Comparison of ENCODE assay signal across 18 cellular contexts in the genomic region with DNA sequence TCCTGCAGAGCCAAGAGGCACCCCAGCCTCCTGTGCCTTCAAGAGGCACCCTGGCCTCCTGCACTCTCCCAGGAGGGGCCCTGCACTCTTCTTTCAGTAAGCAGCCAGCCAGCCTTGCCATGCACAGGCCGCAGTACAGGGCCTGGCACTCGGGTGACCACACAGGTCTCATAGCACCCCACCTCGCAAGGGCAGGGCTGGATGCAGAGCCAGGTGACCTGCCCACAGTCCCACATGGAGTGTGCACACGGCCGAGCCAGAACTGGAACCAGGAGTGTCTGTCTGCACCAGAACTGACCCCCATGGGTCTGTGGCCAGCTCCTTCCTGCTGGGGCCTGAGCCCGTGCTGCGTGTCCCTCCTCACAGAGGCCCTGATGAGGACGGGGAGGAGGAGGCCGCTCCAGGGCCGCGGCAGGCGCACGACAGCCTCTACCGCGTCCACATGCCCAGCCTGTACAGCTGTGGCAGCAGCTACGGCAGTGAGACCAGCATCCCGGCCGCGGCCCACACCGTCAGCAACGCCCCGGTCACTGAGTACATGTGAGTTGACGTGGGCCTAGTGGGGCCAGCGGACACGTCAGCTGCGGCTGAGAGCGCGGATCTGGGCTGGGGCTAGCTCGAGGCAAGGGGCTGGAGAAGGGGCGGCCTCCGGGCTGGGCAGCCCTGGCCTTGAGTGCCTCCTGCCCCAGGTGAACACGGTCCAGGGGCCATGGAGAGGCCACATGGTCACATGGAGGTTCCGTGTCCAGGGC. TPM values are rescaled to one million over a fixed set of nuclear protein-coding genes. Genes with fewer than 3 reads are reported as not detected.
DNase-seq lines count a peak whose midpoint lies in the region; ATAC-seq, FAIRE-seq and TF ChIP-seq lines count a peak whose summit lies in the region.
"Had no signal": no experiment of that assay in that cellular context is flagged by ENCODE, and none has a peak within 500 bp of the region (broad histone marks: within the 10 kb centered on the region; RNA-seq: fewer than 3 reads in every experiment).

No MANE protein-coding gene starts in this region.

- in situ Hi-C loops in HepG2 (cut with HindIII; ENCODE audit: extremely low pct_ligation_motif_present, low pct_unique_long_range_greater_than_20kb): no loop called here
- in situ Hi-C loops in mammary epithelial cell (cut with MboI; ENCODE audit: low sequenced_read_pairs in 2 of 2): no loop called here

- no peak overlapping the region for H3K14ac ChIP-seq in H1 (ENCODE audit: insufficient read length)

- H3K9me3 ChIP-seq in NT2/D1 (ENCODE audit: insufficient read depth, low read length) (no peaks in the 10 kb centered on the region), H1 (ENCODE audit: insufficient read depth in 2 of 2, low read depth in 1 of 2, low read length in 1 of 2) (no peaks in the 10 kb centered on the region), HepG2 (ENCODE audit: low read length) (no peaks in the 10 kb centered on the region), mammary epithelial cell (replicated peaks; ENCODE audit: insufficient read depth, low read length) (no peaks in the 10 kb centered on the region)
- H3K9me3 ChIP-seq: BLaER1 treated with 17β-estradiol and CSF1 and Interleukin-3, amounts not matched to agents 10 nM and 100 nM had no signal

- H3K27me3 ChIP-seq in NT2/D1 (ENCODE audit: insufficient read depth, insufficient read length) (no peaks in the 10 kb centered on the region), H1 (replicated peaks in 1 of 4; ENCODE audit: control insufficient read depth in 3 of 4, extremely low read depth in 1 of 4, insufficient read depth in 3 of 4, low read length in 3 of 4) (no peaks in the 10 kb centered on the region; a peak in 2 of 7 replicates), HepG2 (ENCODE audit: control insufficient read depth in 1 of 2, insufficient read depth in 2 of 2, low read length in 2 of 2) (no peaks in the 10 kb centered on the region), mammary epithelial cell (ENCODE audit: insufficient read depth, low read length) (no peaks in the 10 kb centered on the region)
- H3K27me3 ChIP-seq: BLaER1 treated with 17β-estradiol and CSF1 and Interleukin-3, amounts not matched to agents 10 nM and 100 nM had no signal

- no peak for TF ChIP-seq POLR2A in H1 (IDR thresholded peaks at IDR 0.05; ENCODE audit: control extremely low read depth in 1 of 2, low read depth in 2 of 2, low read length in 2 of 2)
- TF ChIP-seq POLR2A in HepG2 (IDR thresholded peaks at IDR 0.05; ENCODE audit: insufficient read depth in 1 of 2, low read depth in 2 of 2, low read length in 2 of 2): no peak

- H4K5ac ChIP-seq in H1 (ENCODE audit: insufficient read length, low read depth, low read length): no peak overlapping the region

- no peak overlapping the region for H3K18ac ChIP-seq in H1 (ENCODE audit: extremely low read depth, low read length)

- TF ChIP-seq CTCF in H1 (IDR thresholded peaks at IDR 0.05; ENCODE audit: control extremely low read depth in 1 of 3, insufficient read depth in 1 of 3, low read depth in 1 of 3, low read length in 3 of 3) (no peak), HepG2 (CRISPR knock-in tag; IDR thresholded peaks at IDR 0.05) (no peak), mammary epithelial cell (conservative IDR thresholded peaks at IDR 0.05 in 1 of 2, IDR thresholded peaks at IDR 0.05 in 1 of 2; ENCODE audit: extremely low read depth in 1 of 2, insufficient read depth in 1 of 2, low read depth in 1 of 2, low read length in 2 of 2) (no peak)

- TF ChIP-seq EP300 in H1 (IDR thresholded peaks at IDR 0.05; ENCODE audit: borderline replicate concordance in 1 of 2, low read depth in 2 of 2, low read length in 2 of 2) (no peak), HepG2 (IDR thresholded peaks at IDR 0.05; ENCODE audit: low read depth in 2 of 2, low read length in 2 of 2) (no peak), HepG2 (CRISPR knock-in tag; IDR thresholded peaks at IDR 0.05; ENCODE audit: borderline replicate concordance) (no peak)

- H3K23ac ChIP-seq in H1 (ENCODE audit: insufficient read length): no peak overlapping the region

- no peak overlapping the region for H4K91ac ChIP-seq in H1 (replicated peaks; ENCODE audit: insufficient read length, low read length)

- H3K27ac ChIP-seq in H1 (ENCODE audit: low read depth, low read length) (no peak overlapping the region), HepG2 (ENCODE audit: extremely low read length, insufficient read depth, low read length) (no peak overlapping the region), mammary epithelial cell (ENCODE audit: insufficient read depth, low read depth, low read length) (no peak overlapping the region)
- H3K27ac ChIP-seq: BLaER1 treated with 17β-estradiol and CSF1 and Interleukin-3, amounts not matched to agents 10 nM and 100 nM had no signal

- no peak overlapping the region for H2BK120ac ChIP-seq in H1 (replicated peaks; ENCODE audit: low read depth, low read length)

- H3K79me1 ChIP-seq in H1 (ENCODE audit: low read depth, low read length): peaks cover 3% of the 10 kb centered on the region; the same call in 1 of the 2 replicates

- dilution Hi-C loops in mammary epithelial cell (cut with HindIII; ENCODE audit: low sequenced_read_pairs): no loop called here

- no peak for ATAC-seq in HepG2
- ATAC-seq: GM12878, GM23338 had no signal

- H3K36me3 ChIP-seq in NT2/D1 (ENCODE audit: insufficient read depth, insufficient read length, low read length) (peaks cover 92% of the 10 kb centered on the region), H1 (ENCODE audit: control insufficient read depth in 2 of 4, insufficient read depth in 4 of 4, low read length in 3 of 4) (peaks cover 9 to 38% (median 17%) of the 10 kb centered on the region in 4 experiments; a peak in 7 of 8 replicates), HepG2 (replicated peaks in 1 of 2; ENCODE audit: control insufficient read depth in 1 of 2, insufficient read depth in 2 of 2, low read length in 2 of 2) (peaks cover 23 to 40% of the 10 kb centered on the region in 2 experiments), mammary epithelial cell (ENCODE audit: insufficient read depth, low read length) (no peaks in the 10 kb centered on the region)

- H2AFZ ChIP-seq in H1 (ENCODE audit: low read length) (no peak overlapping the region), HepG2 (ENCODE audit: low read length) (no peak overlapping the region), mammary epithelial cell (ENCODE audit: low read depth, low read length) (no peak overlapping the region)
- H2AFZ ChIP-seq: GM23338 had no signal

- H2AK5ac ChIP-seq in H1 (ENCODE audit: low read depth, low read length): no peak overlapping the region

- intact Hi-C loops in HepG2 (cut with micrococcal nuclease; ENCODE audit: unreplicated experiment) (no loop called here), mammary epithelial cell (cut with micrococcal nuclease) (no loop called here)

- no peak overlapping the region for H2BK5ac ChIP-seq in H1 (ENCODE audit: low read depth, low read length)

- H3K56ac ChIP-seq in H1 (replicated peaks; ENCODE audit: insufficient read length, low read depth, low read length): no peak overlapping the region

- no peak overlapping the region for H2BK12ac ChIP-seq in H1 (ENCODE audit: low read depth, low read length)

- no peak overlapping the region for H2BK15ac ChIP-seq in H1 (ENCODE audit: low read length)

- peaks cover 5% of the 10 kb centered on the region; the same call in 1 of the 2 replicates for H3K23me2 ChIP-seq in H1 (ENCODE audit: low read depth, low read length)

- H3K9ac ChIP-seq in NT2/D1 (ENCODE audit: insufficient read length, low read depth) (peak overlapping the region; percentile 56), H1 (replicated peaks in 1 of 4; ENCODE audit: extremely low read depth in 1 of 4, low read depth in 3 of 4, low read length in 3 of 4) (no peak overlapping the region), HepG2 (ENCODE audit: insufficient read depth, low read depth, low read length) (no peak overlapping the region), mammary epithelial cell (ENCODE audit: insufficient read depth, low read length) (no peak overlapping the region)

- TF ChIP-seq RAD21 in H1 (IDR thresholded peaks at IDR 0.05 in 1 of 2, conservative IDR thresholded peaks at IDR 0.05 in 1 of 2; ENCODE audit: low read depth in 2 of 2, low read length in 2 of 2): no peak
- TF ChIP-seq RAD21 in HepG2 (CRISPR knock-in tag; IDR thresholded peaks at IDR 0.05): no peak

- H3K4me3 ChIP-seq in NT2/D1 (ENCODE audit: insufficient read length, low read depth): no peak overlapping the region
- no peak overlapping the region for H3K4me3 ChIP-seq in H1 (ENCODE audit: extremely low read depth in 1 of 4, insufficient read depth in 2 of 4, low read depth in 3 of 4, low read length in 4 of 4)
- H3K4me3 ChIP-seq in HepG2 (replicated peaks in 1 of 3; ENCODE audit: insufficient read depth in 1 of 3, low read depth in 2 of 3, low read length in 3 of 3): no peak overlapping the region
- H3K4me3 ChIP-seq in mammary epithelial cell (replicated peaks in 1 of 3; ENCODE audit: insufficient read depth in 1 of 3, low read depth in 2 of 3, low read length in 3 of 3): no peak overlapping the region
- H3K4me3 ChIP-seq: BLaER1 treated with 17β-estradiol and CSF1 and Interleukin-3, amounts not matched to agents 10 nM and 100 nM; GM12878; GM23338 had no signal

- H4K8ac ChIP-seq in H1 (ENCODE audit: extremely low read depth, insufficient read depth, low read length): no peak overlapping the region

- BruUV-seq in HepG2 (replicated peaks; lab: Mats Ljungman, UMichigan): no TSS peak
- no TSS peak for BruUV-seq in mammary epithelial cell (replicated peaks; lab: Mats Ljungman, UMichigan)

- POLR2A ChIA-PET in H1 (lab: Charles Lee; ENCODE audit: partially characterized antibody): interaction anchor here (1.5 to 5.1 kb wide), 4 partner anchors 9 to 26 kb away, joined by 5 to 20 read pairs (median 9); a partner anchor contains a TSS
- POLR2A ChIA-PET in HepG2 (lab: Yijun Ruan, JAX): no interaction called here

- WGBS in H1 (ENCODE audit: extremely low coverage in 1 of 2, insufficient coverage in 1 of 2, insufficient read length in 1 of 2, insufficient replicate concordance in 2 of 2, low coverage in 1 of 2, low lambda C conversion rate in 2 of 2, missing lambda C conversion rate in 1 of 2), 2 experiments: 96% methylated on average over 25 of the region's 33 CpGs; no CpG with 5 or more reads in 1 of the 2 experiments
- WGBS in HepG2 (ENCODE audit: low lambda C conversion rate): 97% methylated on average over 20 of the region's 33 CpGs
- WGBS in mammary epithelial cell (ENCODE audit: low coverage, missing lambda C conversion rate): 93% methylated on average over 19 of the region's 33 CpGs

- DNase-seq in NT2/D1 (ENCODE audit: low read depth, low spot score) (no peak), H1 (ENCODE audit: low read depth in 1 of 2, low spot score in 2 of 2) (no peak), HepG2 (ENCODE audit: low spot score) (no peak), urothelium cell line (ENCODE audit: low spot score) (no peak), iPS-NIHi7 (ENCODE audit: extremely low spot score) (no peak), NCI-H226 (no peak), mammary epithelial cell (no peak)
- DNase-seq: COR-L47, DMS 273 treated with DMSO at 0.1 percent for 48 hours, DMS53, DND-41, EL, H9 had no signal

- H3K79me2 ChIP-seq in H1 (ENCODE audit: control insufficient read depth in 1 of 2, insufficient read depth in 2 of 2, low read length in 2 of 2) (no peaks in the 10 kb centered on the region), HepG2 (ENCODE audit: insufficient read depth, low read length) (no peaks in the 10 kb centered on the region), mammary epithelial cell (ENCODE audit: insufficient read depth, low read length) (no peaks in the 10 kb centered on the region)

- FAIRE-seq in H1 (lab: Jason Lieb, UNC) (no peak), HepG2 (lab: Jason Lieb, UNC) (no peak), urothelium cell line (lab: Jason Lieb, UNC) (peak; percentile 96)
- FAIRE-seq: GM12878, GM19239 had no signal

- no peak overlapping the region for H2BK20ac ChIP-seq in H1 (ENCODE audit: low read length)

- H3K4me2 ChIP-seq in H1 (ENCODE audit: insufficient read depth in 1 of 2, low read depth in 2 of 2, low read length in 2 of 2): no peak overlapping the region
- H3K4me2 ChIP-seq in HepG2 (ENCODE audit: low read depth, low read length): no peak overlapping the region
- H3K4me2 ChIP-seq in mammary epithelial cell (ENCODE audit: insufficient read depth, low read depth, low read length): no peak overlapping the region
- H3K4me2 ChIP-seq: GM23338 had no signal

- H3K4me1 ChIP-seq in NT2/D1 (ENCODE audit: insufficient read depth, insufficient read length) (peaks cover 5% of the 10 kb centered on the region), H1 (replicated peaks in 1 of 4; ENCODE audit: control insufficient read depth in 3 of 4, insufficient read depth in 4 of 4, low read length in 3 of 4) (no peaks in the 10 kb centered on the region), HepG2 (ENCODE audit: insufficient read depth, low read length) (peaks cover 8% of the 10 kb centered on the region), mammary epithelial cell (ENCODE audit: insufficient read depth, low read length) (no peaks in the 10 kb centered on the region)

- CTCF ChIA-PET in H1 (lab: Charles Lee; ENCODE audit: partially characterized antibody) (interaction anchor here (0.6 to 4.0 kb wide), 7 partner anchors 7 to 90 kb away, joined by 3 to 27 read pairs (median 6); no protein-coding TSS in a partner anchor), HepG2 (lab: Yijun Ruan, JAX; ENCODE audit: low intra/inter-chr PET ratio, low total read pairs) (no interaction called here), mammary epithelial cell (lab: Charles Lee; ENCODE audit: low non-redundant PET) (no interaction called here)

- no peak overlapping the region for H3K4ac ChIP-seq in H1 (replicated peaks; ENCODE audit: insufficient read length, low read depth, low read length)

- H4K20me1 ChIP-seq in H1 (replicated peaks in 1 of 2; ENCODE audit: control insufficient read depth in 1 of 2, insufficient read depth in 2 of 2, low read length in 2 of 2): peaks cover 0 to 22% of the 10 kb centered on the region in 2 experiments
- H4K20me1 ChIP-seq in HepG2 (ENCODE audit: insufficient read depth, low read length): peaks cover 7% of the 10 kb centered on the region; the same call in 1 of the 2 replicates
- H4K20me1 ChIP-seq in mammary epithelial cell (ENCODE audit: insufficient read depth, low read length): no peaks in the 10 kb centered on the region

RNA-seq across cellular contexts. Expression of a gene that starts 26.3 kb away (rescaled TPM):
- 169 and 172 TPM in 2 replicates for total RNA-seq in H1 (2021; fragmentation: NEBNext Ultra II Directional; extraction: Animal tissue kit (Norgen Biotek cat#: 25700))
- polyA plus RNA-seq in H1 (2011; rRNA removed) (66.2 and 122 TPM in 2 replicates), HepG2 (2011; rRNA removed) (50.0 and 80.3 TPM in 2 replicates), mammary epithelial cell (25.9 TPM)
- polyA plus RNA-seq in H1 (2011; cell fraction: cytosol; rRNA removed): 46.4 TPM
- 147 TPM for polyA plus RNA-seq in H1 (2011; cell fraction: nucleus; rRNA removed)
- polyA plus RNA-seq in H1 (2012, experiment 1 of 2): 68.1 to 127 TPM (median 115 TPM) in 4 replicates
- 102 TPM for polyA plus RNA-seq in H1 (2012, experiment 2 of 2)
- 175 TPM for polyA plus RNA-seq in H1 (2013, experiment 1 of 2)
- polyA plus RNA-seq in H1 (2013, experiment 2 of 2): 184 TPM
- 41.7 and 42.6 TPM in 2 replicates for polyA minus RNA-seq in H1 (2011; rRNA and poly(A)+ RNA removed)
- polyA minus RNA-seq in H1 (2011; cell fraction: cytosol; rRNA and poly(A)+ RNA removed): 87.8 TPM
- polyA minus RNA-seq in H1 (2011; cell fraction: nucleus; rRNA and poly(A)+ RNA removed): 79.3 TPM
- total RNA-seq in HepG2 (2016; rRNA removed; fragmentation: Illumina TruSeq; extraction: Trizol) (21.5 and 26.3 TPM in 2 replicates), mammary epithelial cell (10 to 100 TPM; 13.2 to 45.8 TPM)
- total RNA-seq in HepG2 (2016; cell fraction: cytosol; rRNA removed; fragmentation: Illumina TruSeq; extraction: Trizol; ENCODE audit: low read depth): 11.5 and 11.7 TPM in 2 replicates
- 19.4 and 28.8 TPM in 2 replicates for total RNA-seq in HepG2 (2016; cell fraction: insoluble cytoplasmic fraction; rRNA removed; fragmentation: Illumina TruSeq; extraction: Trizol)
- 34.4 and 35.6 TPM in 2 replicates for total RNA-seq in HepG2 (2016; cell fraction: membrane; rRNA removed; fragmentation: Illumina TruSeq; extraction: Trizol)
- 37.1 and 45.0 TPM in 2 replicates for total RNA-seq in HepG2 (2016; cell fraction: nucleus; rRNA removed; fragmentation: Illumina TruSeq; extraction: Trizol)
- 48.3 and 72.3 TPM in 2 replicates for polyA plus RNA-seq in HepG2 (2011; cell fraction: cytosol; rRNA removed)
- 227 and 315 TPM in 2 replicates for polyA plus RNA-seq in HepG2 (2011; cell fraction: nucleus; rRNA removed)
- 90.1 and 104 TPM in 2 replicates for polyA plus RNA-seq in HepG2 (2012)
- 11.1 and 11.5 TPM in 2 replicates for polyA plus RNA-seq in HepG2 (2016; cell fraction: cytosol; fragmentation: Illumina TruSeq; extraction: Trizol; ENCODE audit: low read depth)
- polyA plus RNA-seq in HepG2 (2016; cell fraction: insoluble cytoplasmic fraction; fragmentation: Illumina TruSeq; extraction: Trizol; ENCODE audit: low read depth): 52.7 and 63.6 TPM in 2 replicates
- polyA plus RNA-seq in HepG2 (2016; cell fraction: membrane; fragmentation: Illumina TruSeq; extraction: Trizol; ENCODE audit: low read depth): 49.3 and 52.2 TPM in 2 replicates
- 138 and 141 TPM in 2 replicates for polyA plus RNA-seq in HepG2 (2016; cell fraction: nucleus; fragmentation: Illumina TruSeq; extraction: Trizol; ENCODE audit: insufficient read depth, low read depth)
- polyA minus RNA-seq in HepG2 (2011; rRNA and poly(A)+ RNA removed; ENCODE audit: low replicate concordance): 4.5 and 192 TPM in 2 replicates
- polyA minus RNA-seq in HepG2 (2011; cell fraction: cytosol; rRNA and poly(A)+ RNA removed): 91.4 and 94.8 TPM in 2 replicates
- 41.0 and 47.5 TPM in 2 replicates for polyA minus RNA-seq in HepG2 (2011; cell fraction: nucleus; rRNA and poly(A)+ RNA removed)
- polyA minus RNA-seq in mammary epithelial cell: 20.2 TPM

RNA-seq across cellular contexts. Expression of a gene that starts 29.9 kb away (rescaled TPM):
- total RNA-seq in H1 (2021; fragmentation: NEBNext Ultra II Directional; extraction: Animal tissue kit (Norgen Biotek cat#: 25700)): 0.82 and 1.4 TPM in 2 replicates
- 0.59 and 1.1 TPM in 2 replicates for polyA plus RNA-seq in H1 (2011; rRNA removed)
- polyA plus RNA-seq in H1 (2011; cell fraction: cytosol; rRNA removed): 0.58 TPM
- polyA plus RNA-seq in H1 (2011; cell fraction: nucleus; rRNA removed): 1.2 TPM
- 0.33 to 1.3 TPM (median 0.91 TPM) in 4 replicates for polyA plus RNA-seq in H1 (2012, experiment 1 of 2)
- polyA plus RNA-seq in H1 (2012, experiment 2 of 2): 0.16 TPM
- polyA plus RNA-seq in H1 (2013, experiment 1 of 2): 0.65 TPM
- polyA plus RNA-seq in H1 (2013, experiment 2 of 2): 0.63 TPM
- polyA minus RNA-seq in H1 (2011; rRNA and poly(A)+ RNA removed): 0.82 and 0.90 TPM in 2 replicates
- 2.0 TPM for polyA minus RNA-seq in H1 (2011; cell fraction: cytosol; rRNA and poly(A)+ RNA removed)
- polyA minus RNA-seq in H1 (2011; cell fraction: nucleus; rRNA and poly(A)+ RNA removed): 2.9 TPM
- not detected in 2 replicates for total RNA-seq in HepG2 (2016; rRNA removed; fragmentation: Illumina TruSeq; extraction: Trizol)
- total RNA-seq in HepG2 (2016; cell fraction: cytosol; rRNA removed; fragmentation: Illumina TruSeq; extraction: Trizol; ENCODE audit: low read depth): not detected in 2 replicates
- total RNA-seq in HepG2 (2016; cell fraction: insoluble cytoplasmic fraction; rRNA removed; fragmentation: Illumina TruSeq; extraction: Trizol): not detected in 2 replicates
- total RNA-seq in HepG2 (2016; cell fraction: membrane; rRNA removed; fragmentation: Illumina TruSeq; extraction: Trizol): not detected in 2 replicates
- not detected in 2 replicates for total RNA-seq in HepG2 (2016; cell fraction: nucleus; rRNA removed; fragmentation: Illumina TruSeq; extraction: Trizol)
- polyA plus RNA-seq in HepG2 (2011; rRNA removed): 0.03 TPM in 1 of 2 replicates, not detected in the other
- polyA plus RNA-seq in HepG2 (2011; cell fraction: cytosol; rRNA removed): 0.01 and 0.04 TPM in 2 replicates
- polyA plus RNA-seq in HepG2 (2011; cell fraction: nucleus; rRNA removed): 0.18 and 0.26 TPM in 2 replicates
- polyA plus RNA-seq in HepG2 (2012): 0.05 and 0.07 TPM in 2 replicates
- not detected in 2 replicates for polyA plus RNA-seq in HepG2 (2016; cell fraction: cytosol; fragmentation: Illumina TruSeq; extraction: Trizol; ENCODE audit: low read depth)
- not detected in 2 replicates for polyA plus RNA-seq in HepG2 (2016; cell fraction: insoluble cytoplasmic fraction; fragmentation: Illumina TruSeq; extraction: Trizol; ENCODE audit: low read depth)
- not detected in 2 replicates for polyA plus RNA-seq in HepG2 (2016; cell fraction: membrane; fragmentation: Illumina TruSeq; extraction: Trizol; ENCODE audit: low read depth)
- not detected in 2 replicates for polyA plus RNA-seq in HepG2 (2016; cell fraction: nucleus; fragmentation: Illumina TruSeq; extraction: Trizol; ENCODE audit: insufficient read depth, low read depth)
- 0.30 and 0.84 TPM in 2 replicates for polyA minus RNA-seq in HepG2 (2011; rRNA and poly(A)+ RNA removed; ENCODE audit: low replicate concordance)
- polyA minus RNA-seq in HepG2 (2011; cell fraction: cytosol; rRNA and poly(A)+ RNA removed): not detected in 2 replicates
- polyA minus RNA-seq in HepG2 (2011; cell fraction: nucleus; rRNA and poly(A)+ RNA removed): 0.13 TPM in 1 of 2 replicates, not detected in the other
- under 1 TPM; 0.42 to 0.50 TPM for total RNA-seq in mammary epithelial cell
- 0.15 TPM for polyA plus RNA-seq in mammary epithelial cell
- polyA minus RNA-seq in mammary epithelial cell: 0.98 TPM
- total RNA-seq: G401 had no signal
